Comparison of ENCODE assay signal across 24 cellular contexts in genomic region chr5:64979518-64979917, GRCh38.
DNase-seq lines count a peak whose midpoint lies in the region; ATAC-seq and TF ChIP-seq lines count a peak whose summit lies in the region.
"Had no signal": no experiment of that assay in that cellular context is flagged by ENCODE, and none has a peak within 500 bp of the region (broad histone marks: within the 10 kb centered on the region; RNA-seq: fewer than 3 reads in every experiment).

No MANE protein-coding gene starts in this region.

- H3K36me3 Mint-ChIP-seq in memory B cell = peaks cover 17% of the 10 kb centered on the region
- peaks cover 15% of the 10 kb centered on the region for H3K36me3 Mint-ChIP-seq in activated naive CD8-positive, alpha-beta T cell treated with anti-CD3 and anti-CD28 coated beads, Interleukin-2, amount 50 U/mL, for 24 hours (ENCODE audit: low read depth)

- H3K27me3 Mint-ChIP-seq in memory B cell = no peaks in the 10 kb centered on the region
- H3K27me3 Mint-ChIP-seq in activated naive CD8-positive, alpha-beta T cell treated with anti-CD3 and anti-CD28 coated beads, Interleukin-2, amount 50 U/mL, for 24 hours = no peaks in the 10 kb centered on the region
- H3K27me3 Mint-ChIP-seq: activated CD8-positive, alpha-beta memory T cell treated with anti-CD3 and anti-CD28 coated beads, Interleukin-2, amount 10 ng/mL, durations not matched to agents 7 days and 5 days had no signal

- no peak overlapping the region for H3K4me3 Mint-ChIP-seq in memory B cell
- no peak overlapping the region for H3K4me3 Mint-ChIP-seq in activated naive CD8-positive, alpha-beta T cell treated with anti-CD3 and anti-CD28 coated beads, Interleukin-2, amount 50 U/mL, for 24 hours
- H3K4me3 Mint-ChIP-seq: activated CD8-positive, alpha-beta memory T cell treated with anti-CD3 and anti-CD28 coated beads, Interleukin-2, amount 10 ng/mL, durations not matched to agents 7 days and 5 days had no signal

- H3K4me1 Mint-ChIP-seq in memory B cell = peaks cover 3% of the 10 kb centered on the region
- H3K4me1 Mint-ChIP-seq in activated naive CD8-positive, alpha-beta T cell treated with anti-CD3 and anti-CD28 coated beads, Interleukin-2, amount 50 U/mL, for 24 hours = peaks cover 3% of the 10 kb centered on the region
- H3K4me1 Mint-ChIP-seq: activated CD8-positive, alpha-beta memory T cell treated with anti-CD3 and anti-CD28 coated beads, Interleukin-2, amount 10 ng/mL, durations not matched to agents 7 days and 5 days had no signal

- no peak overlapping the region for H3K27ac Mint-ChIP-seq in memory B cell
- H3K27ac Mint-ChIP-seq in activated naive CD8-positive, alpha-beta T cell treated with anti-CD3 and anti-CD28 coated beads, Interleukin-2, amount 50 U/mL, for 24 hours = no peak overlapping the region
- H3K27ac Mint-ChIP-seq: activated CD8-positive, alpha-beta memory T cell treated with anti-CD3 and anti-CD28 coated beads, Interleukin-2, amount 10 ng/mL, durations not matched to agents 7 days and 5 days had no signal

- DNase-seq in GM13976 (ENCODE audit: low spot score) = peak; percentile 22
- DNase-seq in NCI-H446 treated with DMSO at 0.1 percent for 48 hours (lab: John Stamatoyannopoulos, UW) = peak; percentile 51
- no peak for DNase-seq in memory B cell (ENCODE audit: low spot score in 2 of 2)
- DNase-seq in activated naive CD8-positive, alpha-beta T cell treated with anti-CD3 and anti-CD28 coated beads, Interleukin-2, amount 50 U/mL, for 24 hours = no peak
- DNase-seq in NCI-H1105 (lab: John Stamatoyannopoulos, UW) = no peak
- DNase-seq in T1000 (lab: John Stamatoyannopoulos, UW) = no peak
- DNase-seq: ACHN; activated CD4-positive, alpha-beta T cell treated with anti-CD3 and anti-CD28 coated beads, Interleukin-2, amount 50 U/mL, for 1 hour; activated CD8-positive, alpha-beta memory T cell treated with anti-CD3 and anti-CD28 coated beads, Interleukin-2, amount 10 ng/mL, durations not matched to agents 7 days and 5 days; activated T-cell treated with anti-CD3 and anti-CD28 coated beads, Interleukin-2, amount 50 U/mL, for 48 hours; body of pancreas; cerebellar nuclear complex; DMS53; GF-D8; islet precursor cell; left ventricle myocardium superior; MM.1S; NCI-H2081; NCI-H2227 treated with DMSO at 0.1 percent for 48 hours; SIG-M5; stimulated activated CD8-positive, alpha-beta memory T cell treated with anti-CD3 and anti-CD28 coated beads, Interleukin-4, amount 100 ng/mL, for 48 hours; stomach; thyroid gland had no signal

- in situ Hi-C loops in GM13976 (cut with MboI; ENCODE audit: low sequenced_read_pairs, unreplicated experiment) = no loop called here

- ATAC-seq in GM21576 (IDR thresholded peaks at IDR 0.05; ENCODE audit: unreplicated experiment) (peak; percentile 71), memory B cell (ENCODE audit: low read depth) (peak; percentile 66)
- no peak for ATAC-seq in activated naive CD8-positive, alpha-beta T cell treated with anti-CD3 and anti-CD28 coated beads, Interleukin-2, amount 50 U/mL, for 24 hours
- ATAC-seq: activated CD8-positive, alpha-beta memory T cell treated with anti-CD3 and anti-CD28 coated beads, Interleukin-2, amount 10 ng/mL, durations not matched to agents 7 days and 5 days; body of pancreas; left ventricle myocardium superior had no signal

- TF ChIP-seq CTCF in GM13976 (IDR thresholded peaks at IDR 0.05; ENCODE audit: borderline replicate concordance, control extremely low read depth, extremely low read depth, insufficient read depth, missing control alignments) = no peak

- no peaks in the 10 kb centered on the region for H3K9me3 Mint-ChIP-seq in memory B cell
- H3K9me3 Mint-ChIP-seq in activated naive CD8-positive, alpha-beta T cell treated with anti-CD3 and anti-CD28 coated beads, Interleukin-2, amount 50 U/mL, for 24 hours = no peaks in the 10 kb centered on the region

Comparison
In these comparisons a context has a peak if more than half of its experiments do, and no peak if none do; other contexts are left out.
1. DNase-seq: peak in GM13976 (single experiment) and NCI-H446 treated with DMSO at 0.1 percent for 48 hours (single experiment); none in memory B cell (0 of 2), activated naive CD8-positive, alpha-beta T cell treated with anti-CD3 and anti-CD28 coated beads, Interleukin-2, amount 50 U/mL, for 24 hours (single experiment), NCI-H1105 (single experiment) and T1000 (single experiment).